ENCODE assay signal across 29 cellular contexts in the genomic region with DNA sequence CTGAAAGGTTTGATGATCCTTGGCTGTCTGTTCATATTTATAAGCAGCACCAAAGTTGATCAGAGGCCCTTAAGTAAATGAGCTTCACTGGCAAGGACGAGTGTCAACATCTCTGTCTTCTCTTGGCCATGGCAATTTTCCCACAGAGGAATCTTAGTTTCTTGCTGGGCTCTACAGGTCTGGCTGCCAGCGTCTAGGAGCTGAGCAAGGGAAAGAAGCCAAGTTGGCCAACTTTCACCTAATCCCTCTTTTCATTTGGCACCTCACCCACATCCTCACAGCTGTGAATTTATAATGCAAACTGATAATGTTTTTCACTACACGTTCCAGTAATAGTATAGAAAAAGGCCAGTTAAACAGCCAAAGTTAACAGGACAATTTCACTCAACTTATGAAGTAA.
DNase-seq lines count a peak whose midpoint lies in the region; ATAC-seq and TF ChIP-seq lines count a peak whose summit lies in the region.
"Had no signal": no experiment of that assay in that cellular context is flagged by ENCODE, and none has a peak within 500 bp of the region (broad histone marks: within the 10 kb centered on the region; RNA-seq: fewer than 3 reads in every experiment).

No MANE protein-coding gene starts in this region.

- H3K27me3 ChIP-seq in prostate gland (replicated peaks; ENCODE audit: insufficient read depth): no peaks in the 10 kb centered on the region
- H3K27me3 ChIP-seq: neural progenitor cell, transverse colon had no signal

- DNase-seq in AG10803 (ENCODE audit: low read depth): peak; percentile 29
- peak; percentile 96 for DNase-seq in LNCaP clone FGC (ENCODE audit: low read depth)
- DNase-seq in fibroblast of the aortic adventitia (ENCODE audit: low read depth): peak; percentile 37
- peak; percentile 59 for DNase-seq in prostate gland (ENCODE audit: low spot score)
- no peak for DNase-seq in GDM1 (lab: John Stamatoyannopoulos, UW)
- no peak for DNase-seq in RPMI8226
- DNase-seq: activated B cell treated with CpG ODN at 0.5 μM for 24 hours; activated CD8-positive, alpha-beta memory T cell treated with anti-CD3 and anti-CD28 coated beads, Interleukin-2, amount 10 ng/mL, durations not matched to agents 7 days and 5 days; activated naive CD4-positive, alpha-beta T cell; activated T-cell treated with anti-CD3 and anti-CD28 coated beads, Interleukin-2, amount 50 U/mL, for 48 hours; C1 segment of cervical spinal cord; COR-L47; DMS79 treated with DMSO at 0.1 percent for 48 hours; effector memory CD4-positive, alpha-beta T cell; HCEC 1CT; mammary epithelial cell; NCI-H1436 treated with DMSO at 0.1 percent for 48 hours; NK-92 treated with Interleukin-12 subunit alpha and Interleukin-12 subunit beta, amount 100 ng/mL, for 24 hours; PC-9; SIG-M5; stimulated activated CD8-positive, alpha-beta memory T cell treated with anti-CD3 and anti-CD28 coated beads, Interleukin-4, amount 100 ng/mL, for 48 hours; stimulated activated naive CD8-positive, alpha-beta T cell treated with anti-CD3 and anti-CD28 coated beads, Interleukin-15, amount 100 ng/mL, for 72 hours; SW 1271; T1000; transverse colon had no signal

- TF ChIP-seq CTCF in AG10803 (conservative IDR thresholded peaks at IDR 0.05; ENCODE audit: low read length): no peak
- TF ChIP-seq CTCF in LNCaP clone FGC (IDR thresholded peaks at IDR 0.05; ENCODE audit: control insufficient read depth, extremely low read depth, insufficient read depth): no peak
- TF ChIP-seq CTCF in fibroblast of the aortic adventitia (IDR thresholded peaks at IDR 0.05; ENCODE audit: insufficient read depth, low read length): no peak
- no peak for TF ChIP-seq CTCF in prostate gland (IDR thresholded peaks at IDR 0.05)

- H3K27ac ChIP-seq in prostate gland: no peak overlapping the region
- H3K27ac ChIP-seq: KMS-11, neural progenitor cell, PC-9, skin epidermis had no signal

- intact Hi-C loops in prostate gland (cut with DNase I): no loop called here

- H3K36me3 ChIP-seq in prostate gland: no peaks in the 10 kb centered on the region
- H3K36me3 ChIP-seq: transverse colon had no signal

- H3K4me3 ChIP-seq in AG10803 (ENCODE audit: low read length): no peak overlapping the region
- H3K4me3 ChIP-seq in LNCaP clone FGC (ENCODE audit: low read depth, low read length): no peak overlapping the region
- no peak overlapping the region for H3K4me3 ChIP-seq in fibroblast of the aortic adventitia (ENCODE audit: low read depth, low read length)
- no peak overlapping the region for H3K4me3 ChIP-seq in prostate gland
- H3K4me3 ChIP-seq: neural progenitor cell, PC-9, skin epidermis, transverse colon had no signal

- no peak for TF ChIP-seq POLR2A in prostate gland (IDR thresholded peaks at IDR 0.05)

- H3K4me1 ChIP-seq in prostate gland (replicated peaks): no peaks in the 10 kb centered on the region

- 11% methylated on average over 3 of the region's 3 CpGs for WGBS in prostate gland

- ATAC-seq in GM21576 (IDR thresholded peaks at IDR 0.05; ENCODE audit: unreplicated experiment): no peak
- ATAC-seq: activated CD8-positive, alpha-beta memory T cell treated with anti-CD3 and anti-CD28 coated beads, Interleukin-2, amount 10 ng/mL, durations not matched to agents 7 days and 5 days; stimulated activated naive CD8-positive, alpha-beta T cell treated with anti-CD3 and anti-CD28 coated beads, Interleukin-15, amount 100 ng/mL, for 72 hours had no signal

- no peaks in the 10 kb centered on the region for H3K9me3 ChIP-seq in prostate gland
- H3K9me3 ChIP-seq: transverse colon had no signal

Comparison
In these comparisons a context has a peak if more than half of its experiments do, and no peak if none do; other contexts are left out.
1. DNase-seq: peak in AG10803 (single experiment), LNCaP clone FGC (single experiment), fibroblast of the aortic adventitia (single experiment) and prostate gland (single experiment); none in GDM1 (single experiment) and RPMI8226 (single experiment).